8 cellular contexts compared by ENCODE assay signal in the genomic region with DNA sequence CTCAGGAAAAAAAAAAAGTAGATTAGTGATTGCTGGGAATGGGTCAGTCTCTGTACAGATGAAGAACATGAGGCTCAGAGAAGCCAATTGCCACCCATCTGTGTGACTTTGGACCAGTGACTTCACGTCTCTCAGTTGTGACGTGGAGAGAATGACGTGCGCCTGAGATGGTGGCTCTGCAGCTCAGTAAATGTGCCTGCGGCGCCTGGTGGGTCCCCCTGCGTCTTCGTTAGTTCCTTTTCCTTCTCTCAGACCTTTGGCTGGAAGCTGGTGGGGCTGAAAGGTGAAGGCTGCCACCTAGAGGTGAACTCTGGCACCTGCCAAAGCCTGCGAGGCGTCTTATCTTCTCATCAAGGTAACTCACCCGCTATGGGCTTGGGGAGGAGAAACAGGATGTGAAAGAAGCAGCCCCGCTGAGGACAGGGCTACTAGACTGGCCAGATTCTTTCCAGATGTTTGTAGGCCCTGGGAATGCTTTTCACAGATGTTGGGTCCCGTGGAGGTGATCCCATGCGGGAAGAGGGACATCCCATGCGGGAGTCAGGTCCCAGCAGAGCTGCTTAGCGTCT. TPM values are rescaled to one million over a fixed set of nuclear protein-coding genes. Genes with fewer than 3 reads are reported as not detected.
DNase-seq lines count a peak whose midpoint lies in the region; ATAC-seq, FAIRE-seq and TF ChIP-seq lines count a peak whose summit lies in the region.

No MANE protein-coding gene starts in this region.

- H3K4me3 Mint-ChIP-seq in activated naive CD8-positive, alpha-beta T cell treated with anti-CD3 and anti-CD28 coated beads, Interleukin-2, amount 10 ng/mL, durations not matched to agents 7 days and 5 days = peak overlapping the region; percentile 63

- peaks cover 14% of the 10 kb centered on the region for H3K4me1 Mint-ChIP-seq in activated naive CD8-positive, alpha-beta T cell treated with anti-CD3 and anti-CD28 coated beads, Interleukin-2, amount 10 ng/mL, durations not matched to agents 7 days and 5 days

- intact Hi-C loops in left cardiac atrium (cut with DNase I) = loop anchor here (2.0 kb wide), 1 partner anchor 43 kb away; no protein-coding TSS in a partner anchor

- peak; percentile 92 for FAIRE-seq in GM12891 (lab: Jason Lieb, UNC)

- ATAC-seq in HG02938 (IDR thresholded peaks at IDR 0.05; ENCODE audit: unreplicated experiment) (peak; percentile 74), left cardiac atrium (peak; percentile 87 to 93), HG02623 (IDR thresholded peaks at IDR 0.05; ENCODE audit: unreplicated experiment) (no peak)
- peak; percentile 97 for ATAC-seq in activated naive CD8-positive, alpha-beta T cell treated with anti-CD3 and anti-CD28 coated beads, Interleukin-2, amount 10 ng/mL, durations not matched to agents 7 days and 5 days (ENCODE audit: low read depth)

- peaks cover 1% of the 10 kb centered on the region for H3K27me3 Mint-ChIP-seq in activated naive CD8-positive, alpha-beta T cell treated with anti-CD3 and anti-CD28 coated beads, Interleukin-2, amount 10 ng/mL, durations not matched to agents 7 days and 5 days

- no peak for TF ChIP-seq POLR2A in GM12891 (IDR thresholded peaks at IDR 0.05; ENCODE audit: low read depth, low read length)

- peak overlapping the region; percentile 87 for H3K27ac Mint-ChIP-seq in activated naive CD8-positive, alpha-beta T cell treated with anti-CD3 and anti-CD28 coated beads, Interleukin-2, amount 10 ng/mL, durations not matched to agents 7 days and 5 days

- no peaks in the 10 kb centered on the region for H3K9me3 Mint-ChIP-seq in activated naive CD8-positive, alpha-beta T cell treated with anti-CD3 and anti-CD28 coated beads, Interleukin-2, amount 10 ng/mL, durations not matched to agents 7 days and 5 days

- H3K36me3 Mint-ChIP-seq in activated naive CD8-positive, alpha-beta T cell treated with anti-CD3 and anti-CD28 coated beads, Interleukin-2, amount 10 ng/mL, durations not matched to agents 7 days and 5 days = peaks cover 2% of the 10 kb centered on the region

- POLR2A ChIA-PET in activated naive CD8-positive, alpha-beta T cell treated with anti-CD3 and anti-CD28 coated beads, Interleukin-2, amount 10 ng/mL, durations not matched to agents 7 days and 5 days (lab: Charles Lee) = interaction anchor here (0.6 to 2.5 kb wide), 11 partner anchors 10 to 206 kb away, joined by 3 to 18 read pairs (median 5); a partner anchor contains a TSS

- DNase-seq in GM12891 (ENCODE audit: insufficient read length, low spot score) = peak; percentile 85
- DNase-seq in NCI-H1694 (lab: John Stamatoyannopoulos, UW) = peak; percentile 85
- DNase-seq in T follicular helper cell (ENCODE audit: low read depth) = peak; percentile 85
- DNase-seq in activated naive CD8-positive, alpha-beta T cell treated with anti-CD3 and anti-CD28 coated beads, Interleukin-2, amount 10 ng/mL, durations not matched to agents 7 days and 5 days = peak; percentile 89
- peak; percentile 84 for DNase-seq in left cardiac atrium
- peak; percentile 95 for DNase-seq in retina

TF ChIP-seq in GM12891, 5 proteins besides CTCF, POLR2A, EP300 and RAD21:
- TF ChIP-seq POU2F2 (IDR thresholded peaks at IDR 0.05; ENCODE audit: low read depth, low read length) (no peak), SPI1 (IDR thresholded peaks at IDR 0.05; ENCODE audit: low read depth, low read length) (peak; percentile 93)

RNA-seq across cellular contexts. Expression of a gene that starts 8.7 kb away (rescaled TPM):
- 2.5 TPM for polyA plus RNA-seq in GM12891 (2012; ENCODE audit: low read depth, missing spikeins)
- total RNA-seq in activated naive CD8-positive, alpha-beta T cell treated with anti-CD3 and anti-CD28 coated beads, Interleukin-2, amount 10 ng/mL, durations not matched to agents 7 days and 5 days = 10 to 100 TPM; 44.2 to 45.1 TPM
- 1 to 10 TPM in 1 of 2 donors, under 1 TPM in 1; 0.18 to 1.3 TPM for total RNA-seq in left cardiac atrium

RNA-seq across cellular contexts. Expression of a gene that starts 19.5 kb away (rescaled TPM):
- 67.3 TPM for polyA plus RNA-seq in GM12891 (2012; ENCODE audit: low read depth, missing spikeins)
- total RNA-seq in activated naive CD8-positive, alpha-beta T cell treated with anti-CD3 and anti-CD28 coated beads, Interleukin-2, amount 10 ng/mL, durations not matched to agents 7 days and 5 days = 10 to 100 TPM; 44.0 to 51.1 TPM
- 100 to 1,000 TPM; 119 to 172 TPM for total RNA-seq in left cardiac atrium

RNA-seq across cellular contexts. Expression of a gene that starts 55.8 kb away (rescaled TPM):
- polyA plus RNA-seq in GM12891 (2012; ENCODE audit: low read depth, missing spikeins) = not detected
- total RNA-seq in activated naive CD8-positive, alpha-beta T cell treated with anti-CD3 and anti-CD28 coated beads, Interleukin-2, amount 10 ng/mL, durations not matched to agents 7 days and 5 days = 1 to 10 TPM in 1 of 2 experiments, under 1 TPM in 1; 0.50 to 1.3 TPM
- total RNA-seq in left cardiac atrium = 10 to 100 TPM; 36.4 to 39.9 TPM

Comparison
In these comparisons a context has a peak if more than half of its experiments do, and no peak if none do; other contexts are left out.
1. RNA of a gene that starts 8.7 kb away (total RNA-seq): 44.2 to 45.1 TPM in activated naive CD8-positive, alpha-beta T cell treated with anti-CD3 and anti-CD28 coated beads, Interleukin-2, amount 10 ng/mL, durations not matched to agents 7 days and 5 days; 0.18 to 1.3 TPM in left cardiac atrium; every median in the first group is over 10 times any median in the second.
2. RNA of a gene that starts 55.8 kb away (total RNA-seq): 36.4 to 39.9 TPM in left cardiac atrium; 0.50 to 1.3 TPM in activated naive CD8-positive, alpha-beta T cell treated with anti-CD3 and anti-CD28 coated beads, Interleukin-2, amount 10 ng/mL, durations not matched to agents 7 days and 5 days; every median in the first group is over 10 times any median in the second.
3. Peak in every context shown above with its lines, with median percentiles within 50 percentile points of each other: DNase-seq.